Comparison of ENCODE assay signal across 17 cellular contexts in genomic region chr5:111214343-111214742, GRCh38. TPM values are rescaled to one million over a fixed set of nuclear protein-coding genes. Genes with fewer than 3 reads are reported as not detected.
DNase-seq lines count a peak whose midpoint lies in the region; ATAC-seq lines count a peak whose summit lies in the region.
"Had no signal": no experiment of that assay in that cellular context is flagged by ENCODE, and none has a peak within 500 bp of the region (broad histone marks: within the 10 kb centered on the region; RNA-seq: fewer than 3 reads in every experiment).

No MANE protein-coding gene starts in this region.

- peak overlapping the region; percentile 2 for H3K4me3 ChIP-seq in iPS-18a (ENCODE audit: low read length)
- H3K4me3 ChIP-seq: A549 had no signal

- H3K27ac Mint-ChIP-seq in T-helper 2 cell treated with Interferon-gamma antibody and Interleukin-4, amounts not matched to agents 5 μg/mL and 100 μg/mL, for 36 hours: peak overlapping the region; percentile 39
- peak overlapping the region; percentile 22 for H3K27ac Mint-ChIP-seq in activated naive CD8-positive, alpha-beta T cell treated with anti-CD3 and anti-CD28 coated beads for 36 hours
- H3K27ac Mint-ChIP-seq in effector memory CD8-positive, alpha-beta T cell: no peak overlapping the region

- peaks cover 25% of the 10 kb centered on the region for H3K9me3 Mint-ChIP-seq in T-helper 2 cell treated with Interferon-gamma antibody and Interleukin-4, amounts not matched to agents 5 μg/mL and 100 μg/mL, for 36 hours
- H3K9me3 Mint-ChIP-seq in activated naive CD8-positive, alpha-beta T cell treated with anti-CD3 and anti-CD28 coated beads for 36 hours: peaks cover 11% of the 10 kb centered on the region
- no peaks in the 10 kb centered on the region for H3K9me3 Mint-ChIP-seq in effector memory CD8-positive, alpha-beta T cell

- peaks cover 29% of the 10 kb centered on the region for H3K4me1 Mint-ChIP-seq in T-helper 2 cell treated with Interferon-gamma antibody and Interleukin-4, amounts not matched to agents 5 μg/mL and 100 μg/mL, for 36 hours (ENCODE audit: low read depth)
- peaks cover 28% of the 10 kb centered on the region for H3K4me1 Mint-ChIP-seq in activated naive CD8-positive, alpha-beta T cell treated with anti-CD3 and anti-CD28 coated beads for 36 hours
- peaks cover 3 to 5% of the 10 kb centered on the region in 2 donors for H3K4me1 Mint-ChIP-seq in effector memory CD8-positive, alpha-beta T cell (ENCODE audit: low read depth in 2 of 2)

- H3K4me1 ChIP-seq in iPS-18a (ENCODE audit: control insufficient read depth, low read depth, low read length): peaks cover 10% of the 10 kb centered on the region
- H3K4me1 ChIP-seq: A549 had no signal

- H3K27me3 ChIP-seq in iPS-18a (ENCODE audit: control insufficient read depth, insufficient read depth, low read length): no peaks in the 10 kb centered on the region

- H3K9ac ChIP-seq in iPS-18a (ENCODE audit: low read length): no peak overlapping the region

- no peak overlapping the region for H3K27ac ChIP-seq in iPS-18a (ENCODE audit: low read length)
- H3K27ac ChIP-seq: 22Rv1, A549, C4-2B had no signal

- no peak for DNase-seq in T-helper 2 cell treated with Interferon-gamma antibody and Interleukin-4, amounts not matched to agents 5 μg/mL and 100 μg/mL, for 36 hours (ENCODE audit: low spot score)
- DNase-seq in T-helper 2 cell (no peak), UCSD-AML1 (lab: John Stamatoyannopoulos, UW; ENCODE audit: unreplicated experiment) (no peak)
- DNase-seq in activated naive CD8-positive, alpha-beta T cell treated with anti-CD3 and anti-CD28 coated beads for 36 hours: no peak
- DNase-seq in effector memory CD8-positive, alpha-beta T cell: no peak
- DNase-seq in activated CD4-positive, alpha-beta T cell treated with anti-CD3 and anti-CD28 coated beads, Interleukin-2, amount 50 U/mL, for 48 hours: no peak
- DNase-seq: AML-193; CD4-positive, alpha-beta memory T cell; DMS153; DMS79; GDM1; HCEC 1CT had no signal

- peak overlapping the region; percentile 6 for H3K4me3 Mint-ChIP-seq in T-helper 2 cell treated with Interferon-gamma antibody and Interleukin-4, amounts not matched to agents 5 μg/mL and 100 μg/mL, for 36 hours
- H3K4me3 Mint-ChIP-seq in activated naive CD8-positive, alpha-beta T cell treated with anti-CD3 and anti-CD28 coated beads for 36 hours: no peak overlapping the region
- no peak overlapping the region for H3K4me3 Mint-ChIP-seq in effector memory CD8-positive, alpha-beta T cell

- no peak for ATAC-seq in effector memory CD8-positive, alpha-beta T cell (replicated peaks)
- ATAC-seq: A549 had no signal

- H3K36me3 ChIP-seq in iPS-18a (ENCODE audit: control insufficient read depth, low read depth, low read length): no peaks in the 10 kb centered on the region

- peaks cover 7% of the 10 kb centered on the region for H3K36me3 Mint-ChIP-seq in T-helper 2 cell treated with Interferon-gamma antibody and Interleukin-4, amounts not matched to agents 5 μg/mL and 100 μg/mL, for 36 hours (ENCODE audit: low read depth)
- H3K36me3 Mint-ChIP-seq in activated naive CD8-positive, alpha-beta T cell treated with anti-CD3 and anti-CD28 coated beads for 36 hours: peaks cover 11% of the 10 kb centered on the region
- H3K36me3 Mint-ChIP-seq in effector memory CD8-positive, alpha-beta T cell (ENCODE audit: insufficient read depth): no peaks in the 10 kb centered on the region
- H3K36me3 Mint-ChIP-seq: CD4-positive, alpha-beta memory T cell had no signal

- peaks cover 8% of the 10 kb centered on the region for H3K27me3 Mint-ChIP-seq in T-helper 2 cell treated with Interferon-gamma antibody and Interleukin-4, amounts not matched to agents 5 μg/mL and 100 μg/mL, for 36 hours (ENCODE audit: low read depth)
- H3K27me3 Mint-ChIP-seq in activated naive CD8-positive, alpha-beta T cell treated with anti-CD3 and anti-CD28 coated beads for 36 hours: no peaks in the 10 kb centered on the region
- H3K27me3 Mint-ChIP-seq in effector memory CD8-positive, alpha-beta T cell: no peaks in the 10 kb centered on the region
- H3K27me3 Mint-ChIP-seq: CD4-positive, alpha-beta memory T cell had no signal

- H3K9me3 ChIP-seq in iPS-18a (ENCODE audit: control insufficient read depth, low read depth, low read length): no peaks in the 10 kb centered on the region
- H3K9me3 ChIP-seq: A549 had no signal

RNA-seq across cellular contexts. Expression of gene CAMK4, which starts 9.8 kb away (rescaled TPM):
- total RNA-seq in activated naive CD8-positive, alpha-beta T cell treated with anti-CD3 and anti-CD28 coated beads for 36 hours: 10 to 100 TPM; 66.6 to 68.0 TPM
- total RNA-seq: HT-29 had no signal

Comparison
In these comparisons a context has a peak if more than half of its experiments do, and no peak if none do; other contexts are left out.
1. H3K27ac Mint-ChIP-seq: peak in T-helper 2 cell treated with Interferon-gamma antibody and Interleukin-4, amounts not matched to agents 5 μg/mL and 100 μg/mL, for 36 hours (single experiment) and activated naive CD8-positive, alpha-beta T cell treated with anti-CD3 and anti-CD28 coated beads for 36 hours (single experiment); none in effector memory CD8-positive, alpha-beta T cell (0 of 2).